11 cellular contexts compared by ENCODE assay signal in genomic region chr22:25759825-25760231, GRCh38. TPM values are rescaled to one million over a fixed set of nuclear protein-coding genes. Genes with fewer than 3 reads are reported as not detected.
DNase-seq lines count a peak whose midpoint lies in the region; ATAC-seq and TF ChIP-seq lines count a peak whose summit lies in the region.
"Had no signal": no experiment of that assay in that cellular context is flagged by ENCODE, and none has a peak within 500 bp of the region (broad histone marks: within the 10 kb centered on the region; RNA-seq: fewer than 3 reads in every experiment).

No MANE protein-coding gene starts in this region.

- H3K9me3 ChIP-seq in smooth muscle cell (replicated peaks; ENCODE audit: low read depth) = no peaks in the 10 kb centered on the region
- no peaks in the 10 kb centered on the region for H3K9me3 ChIP-seq in uterus

- no peaks in the 10 kb centered on the region for H4K20me1 ChIP-seq in smooth muscle cell (ENCODE audit: low read depth)

- H3K9me3 Mint-ChIP-seq in HFFc6 (peaks cover 22% of the 10 kb centered on the region), T-cell (no peaks in the 10 kb centered on the region)
- H3K9me3 Mint-ChIP-seq: mesothelial cell of epicardium had no signal

- ATAC-seq in SK-N-SH treated with all-trans-retinoic acid at 6 μM for 48 hours (peak; percentile 79), T-cell (replicated peaks in 1 of 4) (no peak), HG03280 (IDR thresholded peaks at IDR 0.05; ENCODE audit: unreplicated experiment) (no peak)

- peak overlapping the region; percentile 68; the same call in 1 of the 2 replicates for H3K27ac Mint-ChIP-seq in HFFc6
- H3K27ac Mint-ChIP-seq in T-cell = no peak overlapping the region
- H3K27ac Mint-ChIP-seq: mesothelial cell of epicardium had no signal

- H3K27me3 Mint-ChIP-seq in HFFc6 (ENCODE audit: insufficient read depth) (no peaks in the 10 kb centered on the region; the same call in 1 of the 2 replicates), T-cell (no peaks in the 10 kb centered on the region)

- peak overlapping the region; percentile 68 for H3K27ac ChIP-seq in smooth muscle cell (ENCODE audit: low read depth)
- H3K27ac ChIP-seq in uterus = no peak overlapping the region
- H3K27ac ChIP-seq: VCaP had no signal

- no peaks in the 10 kb centered on the region for H3K36me3 Mint-ChIP-seq in HFFc6 (ENCODE audit: low read depth)
- H3K36me3 Mint-ChIP-seq in T-cell = no peaks in the 10 kb centered on the region
- H3K36me3 Mint-ChIP-seq: mesothelial cell of epicardium had no signal

- H3F3A ChIP-seq in smooth muscle cell (ENCODE audit: low read depth) = no peaks in the 10 kb centered on the region

- H3K4me2 ChIP-seq in smooth muscle cell = no peak overlapping the region

- no peak for TF ChIP-seq POLR2A in uterus (IDR thresholded peaks at IDR 0.05)

- H3K4me1 Mint-ChIP-seq in HFFc6 (ENCODE audit: low read depth) (peaks cover 20% of the 10 kb centered on the region; the same call in 1 of the 2 replicates), T-cell (no peaks in the 10 kb centered on the region)

- no peak overlapping the region for H3K4me3 ChIP-seq in fibroblast of the aortic adventitia (ENCODE audit: low read depth, low read length)
- no peak overlapping the region for H3K4me3 ChIP-seq in smooth muscle cell
- H3K4me3 ChIP-seq in uterus = no peak overlapping the region

- H2AFZ ChIP-seq in smooth muscle cell (ENCODE audit: low read depth) = no peak overlapping the region

- H3K79me2 ChIP-seq in smooth muscle cell (ENCODE audit: low read depth) = no peaks in the 10 kb centered on the region

- WGBS in smooth muscle cell (ENCODE audit: low lambda C conversion rate) = 34% methylated on average over 5 of the region's 5 CpGs

- POLR2A ChIA-PET in T-cell (lab: Charles Lee) = no interaction called here

- H3K27me3 ChIP-seq in smooth muscle cell (ENCODE audit: low read depth) = no peaks in the 10 kb centered on the region
- no peaks in the 10 kb centered on the region for H3K27me3 ChIP-seq in uterus

- no peaks in the 10 kb centered on the region for H3K4me1 ChIP-seq in smooth muscle cell (ENCODE audit: low read depth)
- H3K4me1 ChIP-seq in uterus = no peaks in the 10 kb centered on the region

- DNase-seq in HFFc6 = peak; percentile 54
- peak; percentile 98 for DNase-seq in fibroblast of the aortic adventitia (ENCODE audit: low read depth)
- no peak for DNase-seq in smooth muscle cell (lab: John Stamatoyannopoulos, UW; ENCODE audit: unreplicated experiment)
- DNase-seq in activated T-cell treated with anti-CD3 and anti-CD28 coated beads, Interleukin-2, amount 50 U/mL, for 48 hours = no peak
- no peak for DNase-seq in T-cell
- DNase-seq in uterus = no peak
- DNase-seq: anterior cingulate cortex had no signal

- no peak for TF ChIP-seq CTCF in HFFc6 (IDR thresholded peaks at IDR 0.05)
- TF ChIP-seq CTCF in fibroblast of the aortic adventitia (IDR thresholded peaks at IDR 0.05; ENCODE audit: insufficient read depth, low read length) = no peak
- no peak for TF ChIP-seq CTCF in smooth muscle cell (IDR thresholded peaks at IDR 0.05; ENCODE audit: borderline replicate concordance, insufficient read depth, poor library complexity, severe bottlenecking)
- TF ChIP-seq CTCF in uterus (IDR thresholded peaks at IDR 0.05) = no peak

- peak overlapping the region; percentile 27 for H3K9ac ChIP-seq in smooth muscle cell (ENCODE audit: low read depth)

- H3K4me3 Mint-ChIP-seq in HFFc6 (no peak overlapping the region), T-cell (no peak overlapping the region)
- H3K4me3 Mint-ChIP-seq: mesothelial cell of epicardium had no signal

- CTCF ChIA-PET in T-cell (lab: Charles Lee) = no interaction called here

- intact Hi-C loops in uterus (cut with DNase I; ENCODE audit: low total_unique reads) = no loop called here

- no peaks in the 10 kb centered on the region for H3K36me3 ChIP-seq in smooth muscle cell (ENCODE audit: low read depth)
- H3K36me3 ChIP-seq in uterus = no peaks in the 10 kb centered on the region

TF ChIP-seq in SK-N-SH treated with all-trans-retinoic acid at 6 μM for 48 hours, 23 proteins besides CTCF, POLR2A, EP300 and RAD21:
- no peak for TF ChIP-seq ZC3H10 (CRISPR knock-in tag; IDR thresholded peaks at IDR 0.05)
- no peak for TF ChIP-seq BACH2 (CRISPR knock-in tag; IDR thresholded peaks at IDR 0.05; ENCODE audit: borderline replicate concordance)
- TF ChIP-seq, protein P1, sequence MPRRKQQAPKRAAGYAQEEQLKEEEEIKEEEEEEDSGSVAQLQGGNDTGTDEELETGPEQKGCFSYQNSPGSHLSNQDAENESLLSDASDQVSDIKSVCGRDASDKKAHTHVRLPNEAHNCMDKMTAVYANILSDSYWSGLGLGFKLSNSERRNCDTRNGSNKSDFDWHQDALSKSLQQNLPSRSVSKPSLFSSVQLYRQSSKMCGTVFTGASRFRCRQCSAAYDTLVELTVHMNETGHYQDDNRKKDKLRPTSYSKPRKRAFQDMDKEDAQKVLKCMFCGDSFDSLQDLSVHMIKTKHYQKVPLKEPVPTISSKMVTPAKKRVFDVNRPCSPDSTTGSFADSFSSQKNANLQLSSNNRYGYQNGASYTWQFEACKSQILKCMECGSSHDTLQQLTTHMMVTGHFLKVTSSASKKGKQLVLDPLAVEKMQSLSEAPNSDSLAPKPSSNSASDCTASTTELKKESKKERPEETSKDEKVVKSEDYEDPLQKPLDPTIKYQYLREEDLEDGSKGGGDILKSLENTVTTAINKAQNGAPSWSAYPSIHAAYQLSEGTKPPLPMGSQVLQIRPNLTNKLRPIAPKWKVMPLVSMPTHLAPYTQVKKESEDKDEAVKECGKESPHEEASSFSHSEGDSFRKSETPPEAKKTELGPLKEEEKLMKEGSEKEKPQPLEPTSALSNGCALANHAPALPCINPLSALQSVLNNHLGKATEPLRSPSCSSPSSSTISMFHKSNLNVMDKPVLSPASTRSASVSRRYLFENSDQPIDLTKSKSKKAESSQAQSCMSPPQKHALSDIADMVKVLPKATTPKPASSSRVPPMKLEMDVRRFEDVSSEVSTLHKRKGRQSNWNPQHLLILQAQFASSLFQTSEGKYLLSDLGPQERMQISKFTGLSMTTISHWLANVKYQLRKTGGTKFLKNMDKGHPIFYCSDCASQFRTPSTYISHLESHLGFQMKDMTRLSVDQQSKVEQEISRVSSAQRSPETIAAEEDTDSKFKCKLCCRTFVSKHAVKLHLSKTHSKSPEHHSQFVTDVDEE (CRISPR knock-in tag; IDR thresholded peaks at IDR 0.05) = no peak
- TF ChIP-seq SNAI2 (CRISPR knock-in tag; IDR thresholded peaks at IDR 0.05) = no peak
- TF ChIP-seq PPARA (CRISPR knock-in tag; IDR thresholded peaks at IDR 0.05; ENCODE audit: borderline replicate concordance) = no peak
- no peak for TF ChIP-seq RARB (CRISPR knock-in tag; IDR thresholded peaks at IDR 0.05)
- peak; percentile 61 for TF ChIP-seq ISL1 (CRISPR knock-in tag; IDR thresholded peaks at IDR 0.05)
- TF ChIP-seq CSDC2 (CRISPR knock-in tag; IDR thresholded peaks at IDR 0.05) = no peak
- no peak for TF ChIP-seq ZFP30 (CRISPR knock-in tag; IDR thresholded peaks at IDR 0.05)
- TF ChIP-seq ZFP3 (CRISPR knock-in tag; IDR thresholded peaks at IDR 0.05) = peak; percentile 27; the same call in 1 of the 2 replicates
- no peak for TF ChIP-seq OSR1 (CRISPR knock-in tag; IDR thresholded peaks at IDR 0.05)
- TF ChIP-seq TOX (CRISPR knock-in tag; IDR thresholded peaks at IDR 0.05; ENCODE audit: borderline replicate concordance) = no peak
- no peak for TF ChIP-seq POU6F1 (CRISPR knock-in tag; IDR thresholded peaks at IDR 0.05; ENCODE audit: borderline replicate concordance, low read depth)
- peak; percentile 86 for TF ChIP-seq CREB5 (CRISPR knock-in tag; IDR thresholded peaks at IDR 0.05; ENCODE audit: low read depth)

RNA-seq across cellular contexts. Expression of gene MYO18B, which starts 17.8 kb away (rescaled TPM):
- under 1 TPM in 1 of 6 experiments, not detected in 5; 0.02 TPM for total RNA-seq in HFFc6 (2021; fragmentation: NEBNext Ultra II Directional; extraction: Animal tissue kit (Norgen Biotek cat#: 25700))
- total RNA-seq in fibroblast of the aortic adventitia (ENCODE audit: low replicate concordance) (0.08 TPM in 1 of 2 replicates, not detected in the other), smooth muscle cell (0.13 and 4.3 TPM in 2 replicates), T-cell (under 1 TPM in 4 of 5 donors, not detected in 1; 0.18 to 0.70 (median 0.26) TPM), uterus (under 1 TPM in 2 of 4 donors, not detected in 2; 0.41 to 0.43 TPM)
- polyA plus RNA-seq in smooth muscle cell = 1.2 TPM in 2 replicates

Comparison
In these comparisons a context has a peak if more than half of its experiments do, and no peak if none do; other contexts are left out.
1. DNase-seq: peak in HFFc6 (single experiment) and fibroblast of the aortic adventitia (single experiment); none in smooth muscle cell (single experiment), activated T-cell treated with anti-CD3 and anti-CD28 coated beads, Interleukin-2, amount 50 U/mL, for 48 hours (0 of 2), T-cell (0 of 34) and uterus (0 of 2).